In genomic region chr19:49590971-49591730, GRCh38 we compare ENCODE assay signal across 8 cellular contexts. TPM values are rescaled to one million over a fixed set of nuclear protein-coding genes. Genes with fewer than 3 reads are reported as not detected.
A peak's percentile ranks its signal among the peaks of the same experiment; 100 is the strongest.
DNase-seq lines count a peak whose midpoint lies in the region; ATAC-seq and TF ChIP-seq lines count a peak whose summit lies in the region.

Gene PRR12 (plus strand): TSS chr19:49591182. CDS start chr19:49591655, 473 bp downstream.

- peaks cover 30% of the 10 kb centered on the region for H3K4me1 Mint-ChIP-seq in T-helper 2 cell treated with Interferon-gamma antibody and Interleukin-4, amounts not matched to agents 5 μg/mL and 100 μg/mL, for 36 hours (ENCODE audit: low read depth)
- peaks cover 17% of the 10 kb centered on the region for H3K4me1 Mint-ChIP-seq in progenitor cell of endocrine pancreas (ENCODE audit: low read depth)

- ATAC-seq in left ventricle myocardium superior (peak; percentile 69), GM21515 (IDR thresholded peaks at IDR 0.05; ENCODE audit: unreplicated experiment) (no peak), GM21528 (IDR thresholded peaks at IDR 0.05; ENCODE audit: low FRiP score, unreplicated experiment) (no peak)

- no peaks in the 10 kb centered on the region for H3K9me3 Mint-ChIP-seq in T-helper 2 cell treated with Interferon-gamma antibody and Interleukin-4, amounts not matched to agents 5 μg/mL and 100 μg/mL, for 36 hours
- no peaks in the 10 kb centered on the region for H3K9me3 Mint-ChIP-seq in progenitor cell of endocrine pancreas (ENCODE audit: low read depth)

- in situ Hi-C loops in GM13976 (cut with MboI; ENCODE audit: low sequenced_read_pairs, unreplicated experiment): no loop called here

- H3K36me3 Mint-ChIP-seq in T-helper 2 cell treated with Interferon-gamma antibody and Interleukin-4, amounts not matched to agents 5 μg/mL and 100 μg/mL, for 36 hours (ENCODE audit: low read depth): peaks cover 13% of the 10 kb centered on the region
- H3K36me3 Mint-ChIP-seq in progenitor cell of endocrine pancreas (ENCODE audit: insufficient read depth): peaks cover 9% of the 10 kb centered on the region

- peak within 1 kb of the TSS; percentile 95 for H3K4me3 Mint-ChIP-seq in T-helper 2 cell treated with Interferon-gamma antibody and Interleukin-4, amounts not matched to agents 5 μg/mL and 100 μg/mL, for 36 hours
- H3K4me3 Mint-ChIP-seq in progenitor cell of endocrine pancreas (ENCODE audit: low read depth): peak within 1 kb of the TSS; percentile 89

- TF ChIP-seq CTCF in GM13976 (IDR thresholded peaks at IDR 0.05; ENCODE audit: borderline replicate concordance, control extremely low read depth, extremely low read depth, insufficient read depth, missing control alignments) (no peak), progenitor cell of endocrine pancreas (IDR thresholded peaks at IDR 0.05; ENCODE audit: unreplicated experiment) (no peak)

- intact Hi-C loops in left ventricle myocardium superior (cut with micrococcal nuclease): no loop called here

- peak; percentile 88 for DNase-seq in GM13976 (ENCODE audit: low spot score)
- DNase-seq in NCI-H146 (lab: John Stamatoyannopoulos, UW): peak; percentile 87
- DNase-seq in T-helper 2 cell treated with Interferon-gamma antibody and Interleukin-4, amounts not matched to agents 5 μg/mL and 100 μg/mL, for 36 hours (ENCODE audit: low spot score): peak; percentile 71
- peak in 55 of 58 donors; percentile 17 to 93 (median 75) for DNase-seq in anterior cingulate cortex (lab: John Stamatoyannopoulos, UW)
- peak; percentile 77 for DNase-seq in left ventricle myocardium superior
- peak; percentile 49 for DNase-seq in progenitor cell of endocrine pancreas (ENCODE audit: low spot score, unreplicated experiment)

- peak within 1 kb of the TSS; percentile 92 for H3K27ac Mint-ChIP-seq in T-helper 2 cell treated with Interferon-gamma antibody and Interleukin-4, amounts not matched to agents 5 μg/mL and 100 μg/mL, for 36 hours
- H3K27ac Mint-ChIP-seq in progenitor cell of endocrine pancreas: peak within 1 kb of the TSS; percentile 95

- peaks cover 6% of the 10 kb centered on the region for H3K27me3 Mint-ChIP-seq in T-helper 2 cell treated with Interferon-gamma antibody and Interleukin-4, amounts not matched to agents 5 μg/mL and 100 μg/mL, for 36 hours (ENCODE audit: low read depth)
- no peaks in the 10 kb centered on the region for H3K27me3 Mint-ChIP-seq in progenitor cell of endocrine pancreas

RNA-seq across cellular contexts. Expression of gene PRR12, which starts in this region (rescaled TPM):
- total RNA-seq in left ventricle myocardium superior (15.6 TPM), progenitor cell of endocrine pancreas (61.2 and 64.5 TPM in 2 replicates)
